In the genomic region with DNA sequence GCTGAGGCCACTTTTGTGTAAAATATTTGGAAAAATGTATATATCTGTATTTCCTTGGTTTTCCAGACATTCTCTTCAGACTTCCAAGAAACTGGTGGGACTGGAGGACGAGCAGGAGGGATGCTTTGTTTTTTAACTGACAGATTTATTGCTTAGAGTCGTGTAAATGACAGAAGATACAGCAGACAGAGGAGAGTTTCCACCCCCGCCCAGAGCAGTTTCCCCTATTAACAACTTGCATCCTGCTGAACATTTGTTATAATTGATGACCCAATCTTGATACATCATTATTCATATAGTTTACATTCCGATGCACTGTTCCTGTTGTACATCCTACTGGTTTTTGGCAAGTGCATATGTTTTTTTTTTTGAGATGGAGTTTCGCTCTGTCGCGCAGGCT, we compare ENCODE assay signal across 1 cellular context.
TF ChIP-seq lines count a peak whose summit lies in the region.

No MANE protein-coding gene starts in this region.

TF ChIP-seq in endothelial cell of umbilical vein, 7 proteins besides CTCF, POLR2A, EP300 and RAD21:
- TF ChIP-seq FOS (IDR thresholded peaks at IDR 0.05; ENCODE audit: borderline replicate concordance, insufficient read depth, low read length) (peak; percentile 30), GATA2 (IDR thresholded peaks at IDR 0.05; ENCODE audit: insufficient read depth, insufficient read length, low read depth, low read length) (no peak), MAX (IDR thresholded peaks at IDR 0.05; ENCODE audit: insufficient read depth, insufficient read length) (no peak)
